12 cellular contexts compared by ENCODE assay signal in the genomic region with DNA sequence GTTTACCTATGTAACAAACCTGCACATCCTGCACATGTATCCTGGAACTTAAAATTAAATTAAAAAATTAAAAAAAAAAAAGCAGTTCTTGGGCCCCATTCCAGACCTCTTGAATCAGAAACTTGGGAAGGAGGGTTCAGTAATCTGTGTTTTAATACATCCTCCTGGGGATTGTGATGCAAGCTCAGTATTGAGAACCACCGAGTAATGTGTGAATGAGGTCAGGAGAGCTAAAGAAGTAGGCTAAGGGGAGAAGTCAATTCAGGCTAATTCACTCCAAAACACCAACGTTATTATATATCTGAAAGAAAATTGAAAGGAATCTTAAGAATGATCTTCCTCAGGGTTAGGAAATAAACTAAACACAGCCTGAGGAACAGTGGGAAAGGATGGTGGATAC.
"Had no signal": no experiment of that assay in that cellular context is flagged by ENCODE, and none has a peak within 500 bp of the region (broad histone marks: within the 10 kb centered on the region; RNA-seq: fewer than 3 reads in every experiment).

No MANE protein-coding gene starts in this region.

- H3K9me3 ChIP-seq: esophagus squamous epithelium, neutrophil, right atrium auricular region, upper lobe of right lung had no signal

- H3K4me3 ChIP-seq: esophagus squamous epithelium, right atrium auricular region, smooth muscle cell, upper lobe of right lung had no signal

- H3K27me3 ChIP-seq: esophagus squamous epithelium, neutrophil, right atrium auricular region, upper lobe of right lung had no signal

- ATAC-seq: naive thymus-derived CD4-positive, alpha-beta T cell; stimulated activated effector memory CD8-positive, alpha-beta T cell treated with anti-CD3 and anti-CD28 coated beads, Interleukin-12 subunit alpha, Interleukin-12 subunit beta, amount 100 ng/mL, for 72 hours; upper lobe of right lung had no signal

- DNase-seq: anterior cingulate cortex; esophagus squamous epithelium; hypothalamus; mammary epithelial cell; naive thymus-derived CD4-positive, alpha-beta T cell; posterior cingulate gyrus; T-helper 2 cell; upper lobe of right lung had no signal

- H3K27ac ChIP-seq: esophagus squamous epithelium, neutrophil, right atrium auricular region, upper lobe of right lung had no signal

- H3K4me1 ChIP-seq: upper lobe of right lung had no signal

- H3K4me2 ChIP-seq: smooth muscle cell had no signal

- H3K36me3 ChIP-seq: esophagus squamous epithelium, neutrophil, right atrium auricular region, upper lobe of right lung had no signal
